ENCODE assay signal across 13 cellular contexts in the genomic region with DNA sequence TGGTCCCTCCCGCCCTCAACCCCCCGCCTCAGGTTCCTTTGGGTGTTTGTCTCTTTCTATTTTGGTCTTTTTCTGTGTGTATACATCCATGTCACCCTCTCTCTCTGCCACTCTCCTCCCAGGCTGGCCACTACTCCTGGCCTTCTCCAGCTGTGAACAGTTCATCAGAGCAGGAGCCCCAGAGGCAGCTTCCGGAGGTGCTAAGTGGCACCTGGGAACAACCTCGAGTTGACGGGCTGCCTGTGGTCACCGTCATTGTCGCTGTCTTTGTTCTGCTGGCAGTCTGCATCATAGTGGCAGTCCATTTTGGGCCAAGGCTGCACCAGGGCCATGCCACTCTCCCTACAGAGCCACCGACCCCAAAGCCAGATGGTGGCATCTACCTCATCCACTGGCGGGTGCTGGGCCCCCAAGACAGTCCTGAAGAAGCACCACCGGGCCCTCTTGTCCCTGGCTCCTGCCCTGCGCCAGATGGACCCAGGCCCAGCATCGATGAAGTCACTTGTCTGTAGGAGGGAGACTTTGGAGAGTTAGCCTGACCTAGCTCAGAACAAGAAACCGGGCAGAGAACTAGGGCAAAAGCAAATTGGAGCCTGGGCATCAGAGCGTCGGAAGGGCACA. TPM values are rescaled to one million over a fixed set of nuclear protein-coding genes. Genes with fewer than 3 reads are reported as not detected.
DNase-seq lines count a peak whose midpoint lies in the region; ATAC-seq, FAIRE-seq and TF ChIP-seq lines count a peak whose summit lies in the region.
"Had no signal": no experiment of that assay in that cellular context is flagged by ENCODE, and none has a peak within 500 bp of the region (broad histone marks: within the 10 kb centered on the region; RNA-seq: fewer than 3 reads in every experiment).

No MANE protein-coding gene starts in this region.

- H3K36me3 Mint-ChIP-seq in osteocyte (ENCODE audit: unreplicated experiment), result peaks cover 5% of the 10 kb centered on the region

- no peak for TF ChIP-seq CTCF in osteocyte (IDR thresholded peaks at IDR 0.05)
- no peak for TF ChIP-seq CTCF in D721Med (IDR thresholded peaks at IDR 0.05; ENCODE audit: insufficient read depth, missing control alignments)

- DNase-seq in DMS 273 (lab: John Stamatoyannopoulos, UW; ENCODE audit: unreplicated experiment) (peak; percentile 32), DMS 273 treated with DMSO at 0.1 percent for 48 hours (lab: John Stamatoyannopoulos, UW) (no peak), osteocyte (ENCODE audit: extremely low spot score, unreplicated experiment) (no peak), small intestine (no peak), D721Med (ENCODE audit: insufficient read length, low spot score) (no peak)
- DNase-seq in effector memory CD4-positive, alpha-beta T cell, result no peak
- DNase-seq: DMS53, kidney glomerular epithelial cell, NCI-H1105 had no signal

- WGBS in small intestine, 3 donors, result 83 to 96% (median 88%) methylated on average over 15 of the region's 15 CpGs

- no peak overlapping the region for H3K4me3 ChIP-seq in effector memory CD4-positive, alpha-beta T cell (ENCODE audit: insufficient read depth, low read depth, low read length, poor library complexity, severe bottlenecking)
- H3K4me3 ChIP-seq in small intestine (ENCODE audit: low read depth in 1 of 2, low read length in 2 of 2), result no peak overlapping the region
- H3K4me3 ChIP-seq: SK-N-MC had no signal

- no peak for ATAC-seq in HG03095 (IDR thresholded peaks at IDR 0.05; ENCODE audit: unreplicated experiment)

- peaks cover 32% of the 10 kb centered on the region for H3K4me1 Mint-ChIP-seq in osteocyte (ENCODE audit: unreplicated experiment)

- H3K4me1 ChIP-seq in effector memory CD4-positive, alpha-beta T cell (ENCODE audit: control insufficient read depth, insufficient read depth, low read length, poor library complexity, severe bottlenecking), result peaks cover 68% of the 10 kb centered on the region
- peaks cover 2% of the 10 kb centered on the region in 2 donors for H3K4me1 ChIP-seq in small intestine (ENCODE audit: control insufficient read depth in 2 of 2, insufficient read depth in 1 of 2, low read depth in 1 of 2, low read length in 1 of 2)

- peak overlapping the region; percentile 74 for H3K27ac Mint-ChIP-seq in osteocyte (ENCODE audit: unreplicated experiment)

- peaks cover 7% of the 10 kb centered on the region; the same call in 1 of the 2 replicates for H3K36me3 ChIP-seq in KOPT-K1 (ENCODE audit: insufficient read depth, low read length)
- peaks cover 11% of the 10 kb centered on the region for H3K36me3 ChIP-seq in effector memory CD4-positive, alpha-beta T cell (ENCODE audit: control insufficient read depth, insufficient read depth, low read length)
- no peaks in the 10 kb centered on the region for H3K36me3 ChIP-seq in small intestine (ENCODE audit: control insufficient read depth in 2 of 2, insufficient read depth in 2 of 2, low read length in 2 of 2)

- H3K9me3 Mint-ChIP-seq in osteocyte (ENCODE audit: unreplicated experiment), result no peaks in the 10 kb centered on the region

- no peak for FAIRE-seq in small intestine (lab: Jason Lieb, UNC)
- FAIRE-seq in D721Med (lab: Jason Lieb, UNC), result no peak

- H3K4me3 Mint-ChIP-seq in osteocyte (ENCODE audit: unreplicated experiment), result no peak overlapping the region

- H3K27me3 ChIP-seq in effector memory CD4-positive, alpha-beta T cell (replicated peaks; ENCODE audit: control insufficient read depth, insufficient read depth, low read length, poor library complexity, severe bottlenecking), result no peaks in the 10 kb centered on the region
- H3K27me3 ChIP-seq in small intestine (ENCODE audit: control insufficient read depth in 2 of 2, insufficient read depth in 2 of 2, low read length in 2 of 2), result no peaks in the 10 kb centered on the region

- H3K27ac ChIP-seq in KOPT-K1 (ENCODE audit: low read depth, low read length, poor library complexity, severe bottlenecking) (peak overlapping the region; percentile 96), small intestine (ENCODE audit: low read depth in 1 of 2, low read length in 1 of 2) (peak overlapping the region in 1 of 2 donors; percentile 47)
- peak overlapping the region; percentile 68 for H3K27ac ChIP-seq in effector memory CD4-positive, alpha-beta T cell (ENCODE audit: insufficient read depth, low read length, poor library complexity, severe bottlenecking)
- H3K27ac ChIP-seq: 22Rv1, SK-N-MC had no signal

- no peaks in the 10 kb centered on the region for H3K27me3 Mint-ChIP-seq in osteocyte (ENCODE audit: unreplicated experiment)

- H3K9me3 ChIP-seq in KOPT-K1 (ENCODE audit: insufficient read depth, low read length, poor library complexity, severe bottlenecking), result no peaks in the 10 kb centered on the region
- H3K9me3 ChIP-seq in effector memory CD4-positive, alpha-beta T cell (ENCODE audit: control insufficient read depth, low read length), result no peaks in the 10 kb centered on the region
- no peaks in the 10 kb centered on the region for H3K9me3 ChIP-seq in small intestine (ENCODE audit: control insufficient read depth, low read depth)

RNA-seq across cellular contexts. Expression of gene SMIM33, which starts 1.7 kb away (rescaled TPM):
- not detected in 2 replicates for total RNA-seq in osteocyte
- polyA plus RNA-seq in small intestine, result 1 to 10 TPM in 1 of 3 donors, under 1 TPM in 1, not detected in 1; 0.45 to 1.9 TPM

RNA-seq across cellular contexts. Expression of gene ECSCR, which starts 10.0 kb away (rescaled TPM):
- total RNA-seq in osteocyte, result 0.47 TPM in 1 of 2 replicates, not detected in the other
- 10 to 100 TPM in 1 of 3 donors, 1 to 10 TPM in 2; 1.6 to 47.6 (median 4.9) TPM for polyA plus RNA-seq in small intestine

RNA-seq across cellular contexts. Expression of gene STING1, which starts 10.0 kb away (rescaled TPM):
- total RNA-seq in osteocyte, result 61.6 and 73.0 TPM in 2 replicates
- 10 to 100 TPM in 1 of 3 donors, 1 to 10 TPM in 2; 2.2 to 23.0 (median 3.0) TPM for polyA plus RNA-seq in small intestine

RNA-seq across cellular contexts. Expression of gene DNAJC18, which starts 33.2 kb away (rescaled TPM):
- total RNA-seq in osteocyte, result 26.2 and 32.7 TPM in 2 replicates
- 1 to 10 TPM in 2 of 3 donors, under 1 TPM in 1; 0.67 to 3.8 (median 2.7) TPM for polyA plus RNA-seq in small intestine
